1 cellular context compared by ENCODE assay signal in genomic region chr11:65579291-65579690, GRCh38.
TF ChIP-seq lines count a peak whose summit lies in the region.

No MANE protein-coding gene starts in this region.

TF ChIP-seq in GM23338, 12 proteins besides CTCF, POLR2A, EP300 and RAD21 (continued from another document):
- TF ChIP-seq ZNF462 (CRISPR knock-in tag; IDR thresholded peaks at IDR 0.05) (no peak), NANOG (IDR thresholded peaks at IDR 0.05; ENCODE audit: borderline replicate concordance) (no peak), REST (IDR thresholded peaks at IDR 0.05; ENCODE audit: unreplicated experiment) (no peak), STAT1 (IDR thresholded peaks at IDR 0.05; ENCODE audit: unreplicated experiment) (no peak), CREB1 (CRISPR knock-in tag; IDR thresholded peaks at IDR 0.05; ENCODE audit: low read depth) (no peak), EZH2 (IDR thresholded peaks at IDR 0.05; ENCODE audit: low read depth, unreplicated experiment) (no peak), POLR2AphosphoS5 (IDR thresholded peaks at IDR 0.05; ENCODE audit: low read depth) (no peak)
TF ChIP-seq in GM23338: peak in this region for 0.
